Comparison of ENCODE assay signal across 8 cellular contexts in genomic region chr1:155166373-155167165, GRCh38. TPM values are rescaled to one million over a fixed set of nuclear protein-coding genes. Genes with fewer than 3 reads are reported as not detected.
DNase-seq lines count a peak whose midpoint lies in the region; ATAC-seq and TF ChIP-seq lines count a peak whose summit lies in the region.

No MANE protein-coding gene starts in this region.

- DNase-seq in COLO668 (lab: John Stamatoyannopoulos, UW; ENCODE audit: unreplicated experiment), result peak; percentile 31
- DNase-seq in NCI-H2171 (lab: John Stamatoyannopoulos, UW), result peak; percentile 70
- DNase-seq in mucosa of descending colon, result peak in 2 of 3 donors; percentile 51 to 60
- no peak for DNase-seq in stimulated activated naive CD4-positive, alpha-beta T cell (lab: John Stamatoyannopoulos, UW)
- no peak for DNase-seq in effector memory CD8-positive, alpha-beta T cell
- DNase-seq in DMS 273 (lab: John Stamatoyannopoulos, UW; ENCODE audit: unreplicated experiment), result no peak

- no peak overlapping the region for H3K27ac Mint-ChIP-seq in effector memory CD8-positive, alpha-beta T cell

- intact Hi-C loops in mucosa of descending colon (cut with DNase I, micrococcal nuclease), result loop anchor here in 1 of 2 donors (5.0 to 10.0 kb wide), 2 partner anchors 52 to 74 kb away; no protein-coding TSS in a partner anchor

- no peak overlapping the region for H3K4me3 Mint-ChIP-seq in effector memory CD8-positive, alpha-beta T cell

- H3K27me3 Mint-ChIP-seq in effector memory CD8-positive, alpha-beta T cell, result no peaks in the 10 kb centered on the region

- peaks cover 10% of the 10 kb centered on the region for H3K4me1 ChIP-seq in mucosa of descending colon (ENCODE audit: low read depth)

- H3K9me3 Mint-ChIP-seq in effector memory CD8-positive, alpha-beta T cell, result no peaks in the 10 kb centered on the region

- no peak overlapping the region for H3K4me3 ChIP-seq in mucosa of descending colon

- H3K36me3 Mint-ChIP-seq in effector memory CD8-positive, alpha-beta T cell (ENCODE audit: insufficient read depth), result peaks cover 20% of the 10 kb centered on the region

- H3K4me1 Mint-ChIP-seq in effector memory CD8-positive, alpha-beta T cell (ENCODE audit: low read depth in 2 of 2), result peaks cover 9 to 14% of the 10 kb centered on the region in 2 donors

- no peaks in the 10 kb centered on the region for H3K36me3 ChIP-seq in mucosa of descending colon (ENCODE audit: low read depth)

- no peak for TF ChIP-seq CTCF in mucosa of descending colon (IDR thresholded peaks at IDR 0.05)

- H3K9me3 ChIP-seq in mucosa of descending colon, result no peaks in the 10 kb centered on the region

- peak; percentile 24 for ATAC-seq in esophagus mucosa
- ATAC-seq in mucosa of descending colon, result peak; percentile 2
- ATAC-seq in effector memory CD8-positive, alpha-beta T cell (replicated peaks), result no peak
- ATAC-seq in HG02840 (IDR thresholded peaks at IDR 0.05; ENCODE audit: low FRiP score, unreplicated experiment), result no peak

RNA-seq across cellular contexts. Expression of gene KRTCAP2, which starts 6.5 kb away (rescaled TPM):
- total RNA-seq in esophagus mucosa (111 TPM), mucosa of descending colon (100 to 1,000 TPM; 162 to 190 (median 176) TPM)

RNA-seq across cellular contexts. Expression of gene TRIM46, which starts 7.1 kb away (rescaled TPM):
- 0.12 TPM for total RNA-seq in esophagus mucosa
- under 1 TPM; 0.26 to 0.76 (median 0.39) TPM for total RNA-seq in mucosa of descending colon

RNA-seq across cellular contexts. Expression of gene DPM3, which starts 26.2 kb away (rescaled TPM):
- 62.4 TPM for total RNA-seq in esophagus mucosa
- 100 to 1,000 TPM in 1 of 3 donors, 10 to 100 TPM in 2; 76.3 to 106 (median 78.4) TPM for total RNA-seq in mucosa of descending colon

RNA-seq across cellular contexts. Expression of gene SLC50A1, which starts 30.9 kb away (rescaled TPM):
- 42.9 TPM for total RNA-seq in esophagus mucosa
- total RNA-seq in mucosa of descending colon, result 10 to 100 TPM; 38.7 to 95.8 (median 66.4) TPM

RNA-seq across cellular contexts. Expression of gene EFNA1, which starts 38.9 kb away (rescaled TPM):
- total RNA-seq in esophagus mucosa (40.9 TPM), mucosa of descending colon (100 to 1,000 TPM in 2 of 3 donors, 10 to 100 TPM in 1; 46.3 to 198 (median 110) TPM)

Comparison
In these comparisons a context has a peak if more than half of its experiments do, and no peak if none do; other contexts are left out.
1. DNase-seq: peak in COLO668 (single experiment), NCI-H2171 (single experiment) and mucosa of descending colon (2 of 3); none in stimulated activated naive CD4-positive, alpha-beta T cell (0 of 6), effector memory CD8-positive, alpha-beta T cell (0 of 3) and DMS 273 (single experiment).
2. ATAC-seq: peak in esophagus mucosa (single experiment) and mucosa of descending colon (single experiment); none in effector memory CD8-positive, alpha-beta T cell (single experiment) and HG02840 (single experiment).